Comparison of ENCODE assay signal across 7 cellular contexts in genomic region chr15:37360724-37361123, GRCh38.
"Had no signal": no experiment of that assay in that cellular context is flagged by ENCODE, and none has a peak within 500 bp of the region (broad histone marks: within the 10 kb centered on the region; RNA-seq: fewer than 3 reads in every experiment).

No MANE protein-coding gene starts in this region.

- ATAC-seq: GM23338 had no signal

- H3K4me3 ChIP-seq: GM23338 had no signal

- FAIRE-seq: H1, H54, HTR-8/SVneo had no signal

- H2AFZ ChIP-seq: GM23338 had no signal

- DNase-seq: H9, HCEC 1CT, KG1 had no signal
